Comparison of ENCODE assay signal across 8 cellular contexts in genomic region chr16:25066747-25067631, GRCh38. TPM values are rescaled to one million over a fixed set of nuclear protein-coding genes. Genes with fewer than 3 reads are reported as not detected.
DNase-seq lines count a peak whose midpoint lies in the region; ATAC-seq and TF ChIP-seq lines count a peak whose summit lies in the region.

No MANE protein-coding gene starts in this region.

- H3K9me2 ChIP-seq in PC-3 (replicated peaks; ENCODE audit: low read length) = no peaks in the 10 kb centered on the region

- 2% methylated on average over 29 of the region's 63 CpGs for WGBS in esophagus muscularis mucosa

- peaks cover 42% of the 10 kb centered on the region for H3K4me1 ChIP-seq in CD8-positive, alpha-beta T cell (ENCODE audit: insufficient read depth, low read length)
- H3K4me1 ChIP-seq in PC-3 (ENCODE audit: insufficient read depth, low read length) = no peaks in the 10 kb centered on the region
- H3K4me1 ChIP-seq in esophagus muscularis mucosa = peaks cover 14 to 16% (median 15%) of the 10 kb centered on the region in 4 donors
- peaks cover 5% of the 10 kb centered on the region for H3K4me1 ChIP-seq in muscle layer of colon (ENCODE audit: insufficient read depth, low read length)

- H3K9me3 Mint-ChIP-seq in CD8-positive, alpha-beta T cell = no peaks in the 10 kb centered on the region

- H3K9me3 ChIP-seq in CD8-positive, alpha-beta T cell (ENCODE audit: low read length) = no peaks in the 10 kb centered on the region
- H3K9me3 ChIP-seq in PC-3 (ENCODE audit: low read length) = no peaks in the 10 kb centered on the region
- no peaks in the 10 kb centered on the region for H3K9me3 ChIP-seq in esophagus muscularis mucosa
- H3K9me3 ChIP-seq in muscle layer of colon (ENCODE audit: low read length) = no peaks in the 10 kb centered on the region

- CTCF ChIA-PET in CD8-positive, alpha-beta T cell (lab: Charles Lee) = interaction anchor here (0.6 to 1.6 kb wide), 7 partner anchors 16 to 65 kb away, joined by 3 to 5 read pairs (median 4); partner anchors contain the start of gene LCMT1
- CTCF ChIA-PET in PC-3 (lab: Charles Lee) = interaction anchor here (0.6 kb wide), 1 partner anchor 17 kb away, joined by 3 read pairs; no protein-coding TSS in a partner anchor

- no peaks in the 10 kb centered on the region for H3K27me3 ChIP-seq in CD8-positive, alpha-beta T cell (ENCODE audit: insufficient read depth, low read length)
- no peaks in the 10 kb centered on the region for H3K27me3 ChIP-seq in PC-3 (ENCODE audit: low read length)
- no peaks in the 10 kb centered on the region for H3K27me3 ChIP-seq in esophagus muscularis mucosa
- H3K27me3 ChIP-seq in muscle layer of colon (ENCODE audit: control insufficient read depth in 1 of 2, insufficient read depth in 2 of 2, low read length in 2 of 2) = no peaks in the 10 kb centered on the region

- no peak for TF ChIP-seq CTCF in CD8-positive, alpha-beta T cell (IDR thresholded peaks at IDR 0.05)
- TF ChIP-seq CTCF in PC-3 (conservative IDR thresholded peaks at IDR 0.05; ENCODE audit: low read depth, low read length) = no peak
- no peak for TF ChIP-seq CTCF in esophagus muscularis mucosa (IDR thresholded peaks at IDR 0.05)

- TF ChIP-seq POLR2A in esophagus muscularis mucosa (IDR thresholded peaks at IDR 0.05; ENCODE audit: low read depth) = peak; percentile 33

- intact Hi-C loops in CD8-positive, alpha-beta T cell (cut with DNase I, micrococcal nuclease) = loop anchor here (1.0 to 10.0 kb wide), 9 partner anchors 16 to 190 kb away; partner anchors contain the start of genes ZKSCAN2 (in 2 of the 2) and LCMT1 (in 1 of the 2)
- intact Hi-C loops in PC-3 (cut with micrococcal nuclease) (no loop called here), esophagus muscularis mucosa (cut with DNase I) (loop anchor here (5.0 kb wide), 2 partner anchors 40 to 190 kb away; partner anchors contain the start of gene ZKSCAN2)

- peaks cover 5% of the 10 kb centered on the region for H3K36me3 Mint-ChIP-seq in CD8-positive, alpha-beta T cell

- peaks cover 59% of the 10 kb centered on the region for H3K4me1 Mint-ChIP-seq in CD8-positive, alpha-beta T cell (ENCODE audit: low read depth)

- no peaks in the 10 kb centered on the region for H3K27me3 Mint-ChIP-seq in CD8-positive, alpha-beta T cell (ENCODE audit: low read depth)

- POLR2A ChIA-PET in CD8-positive, alpha-beta T cell (lab: Charles Lee) = interaction anchor here (0.6 to 2.2 kb wide), 13 partner anchors 9 to 1242 kb away, joined by 3 to 10 read pairs (median 5); partner anchors contain the start of genes ARHGAP17 and LCMT1
- POLR2A ChIA-PET in PC-3 (lab: Charles Lee; ENCODE audit: unreplicated experiment) = interaction anchor here (0.6 kb wide), 1 partner anchor 132 kb away, joined by 3 read pairs; no protein-coding TSS in a partner anchor

- H3K9ac ChIP-seq in PC-3 (ENCODE audit: low read length) (peak overlapping the region; percentile 49), muscle layer of colon (ENCODE audit: low read length) (peak overlapping the region; percentile 90)

- no peaks in the 10 kb centered on the region for H4K20me1 ChIP-seq in PC-3 (ENCODE audit: low read length)

- peak overlapping the region; percentile 95 for H3K4me3 Mint-ChIP-seq in CD8-positive, alpha-beta T cell

- no peaks in the 10 kb centered on the region for H3K36me3 ChIP-seq in CD8-positive, alpha-beta T cell (ENCODE audit: insufficient read depth, low read length)
- H3K36me3 ChIP-seq in PC-3 (ENCODE audit: low read depth, low read length) (no peaks in the 10 kb centered on the region), esophagus muscularis mucosa (no peaks in the 10 kb centered on the region), muscle layer of colon (ENCODE audit: insufficient read depth, low read length) (no peaks in the 10 kb centered on the region)

- TSS peak; percentile 71 for BruUV-seq in PC-3 (replicated peaks; lab: Mats Ljungman, UMichigan)

- ATAC-seq in CD8-positive, alpha-beta T cell = peak; percentile 97
- peak; percentile 90 for ATAC-seq in GM19455 (IDR thresholded peaks at IDR 0.05; ENCODE audit: unreplicated experiment)
- ATAC-seq in PC-3 = peak; percentile 94

- TF ChIP-seq EP300 in esophagus muscularis mucosa (IDR thresholded peaks at IDR 0.05) = no peak

- peak overlapping the region; percentile 79 for H2AFZ ChIP-seq in PC-3 (ENCODE audit: low read length)

- peak overlapping the region; percentile 70 for H3K4me3 ChIP-seq in CD8-positive, alpha-beta T cell (ENCODE audit: low read depth, low read length)
- H3K4me3 ChIP-seq in PC-3 (ENCODE audit: low read length) (peak overlapping the region; percentile 70), esophagus muscularis mucosa (peak overlapping the region; percentile 77 to 91 (median 86)), muscle layer of colon (ENCODE audit: low read depth in 1 of 2, low read length in 2 of 2) (peak overlapping the region; percentile 80 to 82)

- H3K79me2 ChIP-seq in PC-3 (ENCODE audit: low read length) = no peaks in the 10 kb centered on the region

- H3K27ac Mint-ChIP-seq in CD8-positive, alpha-beta T cell = peak overlapping the region; percentile 97

- H3K4me2 ChIP-seq in PC-3 (ENCODE audit: low read length) = peak overlapping the region; percentile 92

- H3F3A ChIP-seq in PC-3 (ENCODE audit: low read length, unreplicated experiment) = no peaks in the 10 kb centered on the region

- peak; percentile 63 to 88 (median 81) for DNase-seq in CD8-positive, alpha-beta T cell
- peak; percentile 80 for DNase-seq in HPDE6-E6E7 (ENCODE audit: extremely low spot score)
- DNase-seq in PC-3 = peak; percentile 38
- DNase-seq in activated T-cell treated with anti-CD3 and anti-CD28 coated beads, Interleukin-2, amount 50 U/mL, for 48 hours = peak; percentile 87 to 89
- peak; percentile 95 for DNase-seq in esophagus muscularis mucosa (ENCODE audit: extremely low spot score)
- peak; percentile 66 to 72 for DNase-seq in stimulated activated CD8-positive, alpha-beta memory T cell treated with anti-CD3 and anti-CD28 coated beads, Interleukin-7, amount 100 ng/mL, for 1 hour (ENCODE audit: low read depth in 2 of 2)

- H3K27ac ChIP-seq in CD8-positive, alpha-beta T cell (ENCODE audit: low read depth, low read length) = peak overlapping the region; percentile 61
- no peak overlapping the region for H3K27ac ChIP-seq in PC-3 (ENCODE audit: low read length)
- peak overlapping the region; percentile 91 to 97 (median 94) for H3K27ac ChIP-seq in esophagus muscularis mucosa (replicated peaks in 1 of 4)
- peak overlapping the region; percentile 92 for H3K27ac ChIP-seq in muscle layer of colon (ENCODE audit: low read depth, low read length)

RNA-seq across cellular contexts. Expression of gene LCMT1, which starts 44.6 kb away (rescaled TPM):
- 10 to 100 TPM; 20.9 to 28.6 TPM for total RNA-seq in CD8-positive, alpha-beta T cell
- total RNA-seq in PC-3 (2014; rRNA removed) (30.5 and 31.0 TPM in 2 replicates), esophagus muscularis mucosa (10 to 100 TPM; 10.8 to 24.5 (median 18.0) TPM)

RNA-seq across cellular contexts. Expression of gene ARHGAP17, which starts 51.8 kb away (rescaled TPM):
- total RNA-seq in CD8-positive, alpha-beta T cell = 10 to 100 TPM; 53.8 to 62.8 TPM
- total RNA-seq in PC-3 (2014; rRNA removed) (12.8 and 15.7 TPM in 2 replicates), esophagus muscularis mucosa (10 to 100 TPM; 33.6 to 44.9 (median 38.4) TPM)

Comparison
In these comparisons a context has a peak if more than half of its experiments do, and no peak if none do; other contexts are left out.
1. DNase-seq: peak in every context shown above with its lines; median percentile 95 in esophagus muscularis mucosa; 88 in activated T-cell treated with anti-CD3 and anti-CD28 coated beads, Interleukin-2, amount 50 U/mL, for 48 hours; 81 in CD8-positive, alpha-beta T cell; 80 in HPDE6-E6E7; 69 in stimulated activated CD8-positive, alpha-beta memory T cell treated with anti-CD3 and anti-CD28 coated beads, Interleukin-7, amount 100 ng/mL, for 1 hour; 38 in PC-3.